Comparison of ENCODE assay signal across 1 cellular context in genomic region chr6:1604347-1604990, GRCh38.
A peak's percentile ranks its signal among the peaks of the same experiment; 100 is the strongest.
TF ChIP-seq lines count a peak whose summit lies in the region.

No MANE protein-coding gene starts in this region.

TF ChIP-seq in GM12878, 131 proteins besides CTCF, POLR2A, EP300 and RAD21 (continued from another document):
- TF ChIP-seq ESRRA (IDR thresholded peaks at IDR 0.05; ENCODE audit: low read length), result no peak
- TF ChIP-seq LARP7 (IDR thresholded peaks at IDR 0.05), result peak; percentile 65; the same call in 1 of the 2 replicates
- peak; percentile 97 for TF ChIP-seq SUZ12 (IDR thresholded peaks at IDR 0.05; ENCODE audit: unreplicated experiment)
- no peak for TF ChIP-seq BACH1 (IDR thresholded peaks at IDR 0.05; ENCODE audit: borderline replicate concordance)
- 0 out of 2 replicates have a peak, but pooled peaks have one; percentile 15 for TF ChIP-seq E2F4 (IDR thresholded peaks at IDR 0.05; ENCODE audit: low read depth, low read length)
